Comparison of ENCODE assay signal across 19 cellular contexts in the genomic region with DNA sequence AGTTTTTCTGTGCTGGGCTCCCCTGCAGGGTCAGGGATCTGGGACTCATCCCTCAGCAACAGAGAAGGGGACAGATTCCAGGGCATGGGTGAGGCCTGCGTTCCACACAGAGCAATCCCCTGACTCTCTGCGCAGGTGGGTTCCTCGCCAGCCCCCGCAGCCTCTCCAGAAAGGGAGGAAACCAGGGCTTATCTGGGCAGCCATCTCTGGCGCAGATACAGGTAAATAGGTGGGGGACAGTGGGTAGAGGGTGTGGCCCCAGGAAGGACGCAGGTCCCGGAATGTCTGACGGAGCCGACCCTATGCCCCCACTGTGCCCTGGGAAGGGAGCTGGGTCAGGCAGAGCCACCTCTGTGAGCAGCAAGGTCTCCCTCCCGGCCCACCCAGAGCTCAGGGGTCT. TPM values are rescaled to one million over a fixed set of nuclear protein-coding genes. Genes with fewer than 3 reads are reported as not detected.
"Had no signal": no experiment of that assay in that cellular context is flagged by ENCODE, and none has a peak within 500 bp of the region (broad histone marks: within the 10 kb centered on the region; RNA-seq: fewer than 3 reads in every experiment).

No MANE protein-coding gene starts in this region.

- H3K27me3 Mint-ChIP-seq: activated CD4-positive, alpha-beta T cell treated with anti-CD3 and anti-CD28 coated beads for 36 hours; activated CD8-positive, alpha-beta T cell treated with anti-CD3 and anti-CD28 coated beads for 36 hours; activated naive CD8-positive, alpha-beta T cell treated with anti-CD3 and anti-CD28 coated beads, Interleukin-2, amount 50 U/mL, for 24 hours; memory B cell; stimulated activated naive CD8-positive, alpha-beta T cell treated with anti-CD3 and anti-CD28 coated beads, Interleukin-15, amount 100 ng/mL, for 72 hours; T-cell had no signal

- H3K4me1 ChIP-seq: ascending aorta had no signal

- FAIRE-seq: colon had no signal

- H3K27ac ChIP-seq: ascending aorta, epithelial cell of prostate, thoracic aorta had no signal

- ATAC-seq: activated CD4-positive, alpha-beta T cell treated with anti-CD3 and anti-CD28 coated beads for 36 hours; activated CD8-positive, alpha-beta T cell treated with anti-CD3 and anti-CD28 coated beads for 36 hours; activated naive CD8-positive, alpha-beta T cell treated with anti-CD3 and anti-CD28 coated beads, Interleukin-2, amount 50 U/mL, for 24 hours; left cardiac atrium; stimulated activated naive CD8-positive, alpha-beta T cell treated with anti-CD3 and anti-CD28 coated beads, Interleukin-15, amount 100 ng/mL, for 72 hours; T-cell had no signal

- DNase-seq: activated CD4-positive, alpha-beta T cell treated with anti-CD3 and anti-CD28 coated beads for 36 hours; activated CD8-positive, alpha-beta memory T cell treated with anti-CD3 and anti-CD28 coated beads, Interleukin-2, amount 50 U/mL, for 4 hours; activated CD8-positive, alpha-beta T cell treated with anti-CD3 and anti-CD28 coated beads for 36 hours; activated naive CD4-positive, alpha-beta T cell treated with Interleukin-2 at 50 U/mL for 16 hours; activated naive CD8-positive, alpha-beta T cell treated with anti-CD3 and anti-CD28 coated beads, Interleukin-2, amount 50 U/mL, for 24 hours; effector CD8-positive, alpha-beta T cell; left cardiac atrium; stimulated activated CD4-positive, alpha-beta T cell treated with anti-CD3 and anti-CD28 coated beads, Interleukin-15, amount 100 ng/mL, for 24 hours; stimulated activated CD4-positive, alpha-beta T cell treated with anti-CD3 and anti-CD28 coated beads, Interleukin-4, amount 100 ng/mL, for 24 hours; stimulated activated naive CD8-positive, alpha-beta T cell treated with anti-CD3 and anti-CD28 coated beads, Interleukin-15, amount 100 ng/mL, for 72 hours; T-cell; T1000 had no signal

- H3K4me3 ChIP-seq: ascending aorta, thoracic aorta had no signal

- H3K9me3 Mint-ChIP-seq: activated CD8-positive, alpha-beta T cell treated with anti-CD3 and anti-CD28 coated beads for 36 hours; activated naive CD8-positive, alpha-beta T cell treated with anti-CD3 and anti-CD28 coated beads, Interleukin-2, amount 50 U/mL, for 24 hours; activated T-helper 1 cell treated with anti-CD3 and anti-CD28 coated beads, Interleukin-12 subunit alpha, Interleukin-12 subunit beta, Interleukin-2, Interleukin-4 antibody, amounts not matched to agents 30 ng/mL and 10 ng/mL and 1 ng/mL, durations not matched to agents 14 hours and 24 hours and 36 hours; memory B cell; nephron; stimulated activated naive CD8-positive, alpha-beta T cell treated with anti-CD3 and anti-CD28 coated beads, Interleukin-15, amount 100 ng/mL, for 72 hours; T-cell had no signal

- H3K4me3 Mint-ChIP-seq: activated CD4-positive, alpha-beta T cell treated with anti-CD3 and anti-CD28 coated beads for 36 hours; activated CD8-positive, alpha-beta T cell treated with anti-CD3 and anti-CD28 coated beads for 36 hours; activated naive CD8-positive, alpha-beta T cell treated with anti-CD3 and anti-CD28 coated beads, Interleukin-2, amount 50 U/mL, for 24 hours; activated T-helper 1 cell treated with anti-CD3 and anti-CD28 coated beads, Interleukin-12 subunit alpha, Interleukin-12 subunit beta, Interleukin-2, Interleukin-4 antibody, amounts not matched to agents 30 ng/mL and 10 ng/mL and 1 ng/mL, durations not matched to agents 14 hours and 24 hours and 36 hours; memory B cell; nephron; stimulated activated naive CD8-positive, alpha-beta T cell treated with anti-CD3 and anti-CD28 coated beads, Interleukin-15, amount 100 ng/mL, for 72 hours; T-cell had no signal

- H3K27me3 ChIP-seq: ascending aorta had no signal

- H3K36me3 ChIP-seq: thoracic aorta had no signal

- H3K27ac Mint-ChIP-seq: activated CD4-positive, alpha-beta T cell treated with anti-CD3 and anti-CD28 coated beads for 36 hours; activated CD8-positive, alpha-beta T cell treated with anti-CD3 and anti-CD28 coated beads for 36 hours; activated naive CD8-positive, alpha-beta T cell treated with anti-CD3 and anti-CD28 coated beads, Interleukin-2, amount 50 U/mL, for 24 hours; activated T-helper 1 cell treated with anti-CD3 and anti-CD28 coated beads, Interleukin-12 subunit alpha, Interleukin-12 subunit beta, Interleukin-2, Interleukin-4 antibody, amounts not matched to agents 30 ng/mL and 10 ng/mL and 1 ng/mL, durations not matched to agents 14 hours and 24 hours and 36 hours; memory B cell; nephron; stimulated activated naive CD8-positive, alpha-beta T cell treated with anti-CD3 and anti-CD28 coated beads, Interleukin-15, amount 100 ng/mL, for 72 hours; T-cell had no signal

- H3K9me3 ChIP-seq: ascending aorta, thoracic aorta had no signal

RNA-seq across cellular contexts. Expression of a gene that starts 41.8 kb away (rescaled TPM):
- total RNA-seq: ascending aorta had no signal
